In genomic region chrX:80648023-80648422, GRCh38 we compare ENCODE assay signal across 10 cellular contexts.
DNase-seq lines count a peak whose midpoint lies in the region; ATAC-seq, FAIRE-seq and TF ChIP-seq lines count a peak whose summit lies in the region.
"Had no signal": no experiment of that assay in that cellular context is flagged by ENCODE, and none has a peak within 500 bp of the region (broad histone marks: within the 10 kb centered on the region; RNA-seq: fewer than 3 reads in every experiment).

No MANE protein-coding gene starts in this region.

- ATAC-seq in GM18907 (IDR thresholded peaks at IDR 0.05; ENCODE audit: unreplicated experiment) (no peak), HG02852 (IDR thresholded peaks at IDR 0.05; ENCODE audit: unreplicated experiment) (no peak), GM21528 (IDR thresholded peaks at IDR 0.05; ENCODE audit: low FRiP score, unreplicated experiment) (no peak), HG02798 (IDR thresholded peaks at IDR 0.05; ENCODE audit: poor library complexity, unreplicated experiment) (no peak)
- ATAC-seq: activated naive CD8-positive, alpha-beta T cell treated with anti-CD3 and anti-CD28 coated beads, Interleukin-2, amount 50 U/mL, for 24 hours; left cardiac atrium had no signal

- no peak overlapping the region for H3K23ac ChIP-seq in mesendoderm (ENCODE audit: low read length)

- H3K27me3 ChIP-seq in DOHH2 (ENCODE audit: control insufficient read depth, low read length) (no peaks in the 10 kb centered on the region), Loucy (ENCODE audit: insufficient read depth, low read length, poor library complexity, severe bottlenecking) (no peaks in the 10 kb centered on the region), bronchial epithelial cell (ENCODE audit: control insufficient read depth, insufficient read depth, low read length) (no peaks in the 10 kb centered on the region), mesendoderm (ENCODE audit: insufficient read depth, low read length, poor library complexity) (no peaks in the 10 kb centered on the region)

- no peaks in the 10 kb centered on the region for H3K9me2 ChIP-seq in DOHH2 (replicated peaks; ENCODE audit: control insufficient read depth, low read length)
- no peaks in the 10 kb centered on the region for H3K9me2 ChIP-seq in Loucy (replicated peaks; ENCODE audit: low read depth, low read length)

- TF ChIP-seq CTCF in DOHH2 (IDR thresholded peaks at IDR 0.05; ENCODE audit: low read depth, low read length, poor library complexity, severe bottlenecking) (peak; percentile 41), Loucy (conservative IDR thresholded peaks at IDR 0.05; ENCODE audit: low read length) (peak; percentile 65), bronchial epithelial cell (IDR thresholded peaks at IDR 0.05; ENCODE audit: insufficient read depth, low read length, severe bottlenecking) (peak; percentile 23)

- no CpG with 5 or more reads among the region's 1 CpG for WGBS in mesendoderm (ENCODE audit: extremely low coverage, insufficient coverage, low lambda C conversion rate)

- FAIRE-seq in bronchial epithelial cell (lab: Jason Lieb, UNC), result no peak

- H3K18ac ChIP-seq in mesendoderm (ENCODE audit: low read length), result no peak overlapping the region

- H3K4ac ChIP-seq in mesendoderm (ENCODE audit: low read depth, low read length), result no peak overlapping the region

- no peak overlapping the region for H2BK5ac ChIP-seq in mesendoderm (ENCODE audit: low read length)

- no peaks in the 10 kb centered on the region for H3K9me3 ChIP-seq in DOHH2 (ENCODE audit: control insufficient read depth, insufficient read depth, low read length)
- H3K9me3 ChIP-seq in Loucy (ENCODE audit: insufficient read depth, low read depth, low read length), result no peaks in the 10 kb centered on the region

- no peak overlapping the region for H2BK15ac ChIP-seq in mesendoderm (replicated peaks; ENCODE audit: low read depth)

- no peak overlapping the region for H2AK5ac ChIP-seq in mesendoderm (ENCODE audit: low read length)

- H2AFZ ChIP-seq in Loucy (ENCODE audit: low read length), result no peak overlapping the region

- H3K4me3 ChIP-seq in DOHH2 (ENCODE audit: low read length) (no peak overlapping the region), Loucy (ENCODE audit: low read length, poor library complexity, severe bottlenecking) (no peak overlapping the region), bronchial epithelial cell (ENCODE audit: low read depth, low read length) (no peak overlapping the region), mesendoderm (ENCODE audit: low read length) (no peak overlapping the region)

- peak; percentile 18 for DNase-seq in bronchial epithelial cell (ENCODE audit: low read depth)
- peak; percentile 11 for DNase-seq in mesendoderm
- DNase-seq: activated naive CD8-positive, alpha-beta T cell treated with anti-CD3 and anti-CD28 coated beads, Interleukin-2, amount 50 U/mL, for 24 hours; left cardiac atrium had no signal

- H3K4me1 ChIP-seq in DOHH2 (ENCODE audit: control insufficient read depth, low read length) (no peaks in the 10 kb centered on the region), Loucy (ENCODE audit: insufficient read depth, low read length, poor library complexity, severe bottlenecking) (no peaks in the 10 kb centered on the region), mesendoderm (ENCODE audit: control insufficient read depth, low read depth, low read length) (no peaks in the 10 kb centered on the region)

- no peaks in the 10 kb centered on the region for H4K20me1 ChIP-seq in DOHH2 (ENCODE audit: control insufficient read depth, insufficient read depth, low read depth, low read length)
- H4K20me1 ChIP-seq in Loucy (ENCODE audit: insufficient read depth, low read length, poor library complexity, severe bottlenecking), result no peaks in the 10 kb centered on the region

- no peaks in the 10 kb centered on the region for H3K36me3 ChIP-seq in DOHH2 (ENCODE audit: control insufficient read depth, low read length)
- H3K36me3 ChIP-seq in Loucy (ENCODE audit: insufficient read depth, low read length), result no peaks in the 10 kb centered on the region
- no peaks in the 10 kb centered on the region for H3K36me3 ChIP-seq in bronchial epithelial cell (ENCODE audit: control insufficient read depth, insufficient read depth, low read length)
- H3K36me3 ChIP-seq in mesendoderm (ENCODE audit: control insufficient read depth, insufficient read depth, low read length), result no peaks in the 10 kb centered on the region

- no peaks in the 10 kb centered on the region for H3K79me2 ChIP-seq in DOHH2 (ENCODE audit: control insufficient read depth, low read length)
- no peaks in the 10 kb centered on the region for H3K79me2 ChIP-seq in Loucy (ENCODE audit: insufficient read depth, low read length)
- no peaks in the 10 kb centered on the region for H3K79me2 ChIP-seq in mesendoderm (ENCODE audit: control insufficient read depth, insufficient read depth, low read length)

- no peaks in the 10 kb centered on the region for H3K79me1 ChIP-seq in mesendoderm (ENCODE audit: low read length)

- no peak overlapping the region for H4K5ac ChIP-seq in mesendoderm (ENCODE audit: low read length)

- H3F3A ChIP-seq in DOHH2 (ENCODE audit: control insufficient read depth, insufficient read depth) (no peaks in the 10 kb centered on the region), Loucy (ENCODE audit: low read depth) (no peaks in the 10 kb centered on the region)

- H3K9ac ChIP-seq in Loucy (ENCODE audit: low read depth, low read length, poor library complexity, severe bottlenecking) (no peak overlapping the region), mesendoderm (ENCODE audit: low read length) (no peak overlapping the region)

- no peak overlapping the region for H2BK120ac ChIP-seq in mesendoderm (ENCODE audit: low read depth, low read length)

- no peak overlapping the region for H4K8ac ChIP-seq in mesendoderm (ENCODE audit: low read depth, low read length)

- no peak overlapping the region for H3K27ac ChIP-seq in DOHH2 (ENCODE audit: low read depth, low read length)
- H3K27ac ChIP-seq in mesendoderm (ENCODE audit: low read depth, low read length), result no peak overlapping the region

- H3K56ac ChIP-seq in mesendoderm (ENCODE audit: low read length), result no peak overlapping the region

- no peak overlapping the region for H3K4me2 ChIP-seq in DOHH2 (ENCODE audit: low read length)
- H3K4me2 ChIP-seq in Loucy (ENCODE audit: low read depth, low read length, poor library complexity, severe bottlenecking), result no peak overlapping the region
- no peak overlapping the region for H3K4me2 ChIP-seq in mesendoderm (ENCODE audit: low read length)
